In the genomic region with DNA sequence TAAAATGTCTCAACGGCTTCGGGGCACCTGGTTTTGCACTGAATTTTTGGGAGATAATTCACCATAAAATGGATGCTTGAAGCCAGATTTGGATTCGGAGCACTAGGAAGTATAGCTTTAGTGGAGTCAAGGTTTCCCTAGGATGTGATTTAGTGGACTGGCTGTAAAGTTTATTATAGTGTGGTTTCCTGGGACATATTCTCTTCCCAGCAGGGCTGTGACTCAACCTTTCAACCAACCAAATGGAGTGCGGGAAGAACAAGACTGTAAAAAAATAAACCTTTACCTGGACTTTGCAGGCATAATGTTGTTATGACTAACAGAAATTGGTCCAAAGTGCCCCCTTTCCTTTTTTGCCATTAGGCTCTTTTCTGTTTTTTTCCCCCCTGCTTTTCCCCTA, we compare ENCODE assay signal across 16 cellular contexts.
DNase-seq lines count a peak whose midpoint lies in the region; TF ChIP-seq lines count a peak whose summit lies in the region.
"Had no signal": no experiment of that assay in that cellular context is flagged by ENCODE, and none has a peak within 500 bp of the region (broad histone marks: within the 10 kb centered on the region; RNA-seq: fewer than 3 reads in every experiment).

No MANE protein-coding gene starts in this region.

- H3K4me1 ChIP-seq in osteoblast (ENCODE audit: insufficient read depth, low read length): peaks cover 5% of the 10 kb centered on the region
- H3K4me1 ChIP-seq in CD8-positive, alpha-beta memory T cell (ENCODE audit: insufficient read depth, low read length): no peaks in the 10 kb centered on the region
- H3K4me1 ChIP-seq: Peyer's patch had no signal

- peaks cover 0 to 6% of the 10 kb centered on the region in 2 donors for H3K27me3 Mint-ChIP-seq in CD8-positive, alpha-beta memory T cell

- H3K4me3 Mint-ChIP-seq in CD8-positive, alpha-beta memory T cell: no peak overlapping the region
- H3K4me3 Mint-ChIP-seq: CD14-positive monocyte, H9 had no signal

- no peaks in the 10 kb centered on the region for H3K79me2 ChIP-seq in osteoblast (ENCODE audit: insufficient read depth, low read length)

- H3K27me3 ChIP-seq in osteoblast (ENCODE audit: insufficient read depth, low read length): no peaks in the 10 kb centered on the region
- H3K27me3 ChIP-seq in CD8-positive, alpha-beta memory T cell (ENCODE audit: insufficient read depth, low read length, poor library complexity, severe bottlenecking): no peaks in the 10 kb centered on the region
- H3K27me3 ChIP-seq: Peyer's patch had no signal

- DNase-seq in AG09309 (ENCODE audit: low read depth) (peak; percentile 2), HT1080 (ENCODE audit: low read depth) (peak; percentile 53), astrocyte of the spinal cord (ENCODE audit: low read depth, low spot score) (peak; percentile 71), osteoblast (ENCODE audit: insufficient read length, low spot score, missing footprints) (no peak), T-helper 1 cell (no peak), CD1c-positive myeloid dendritic cell (ENCODE audit: extremely low spot score) (no peak)
- no peak for DNase-seq in CD8-positive, alpha-beta memory T cell
- no peak for DNase-seq in NK-92 treated with Interleukin-12 subunit alpha and Interleukin-12 subunit beta, amount 100 ng/mL, for 24 hours (lab: John Stamatoyannopoulos, UW)
- DNase-seq: GF-D8, H9, NCI-H1048, NCI-H146, NCI-H748 treated with DMSO at 0.1 percent for 48 hours, Peyer's patch, SHP77 had no signal

- H2AFZ ChIP-seq in osteoblast (ENCODE audit: low read length): peak overlapping the region; percentile 64

- POLR2A ChIA-PET in CD8-positive, alpha-beta memory T cell (lab: Charles Lee): no interaction called here

- no peak overlapping the region for H3K27ac ChIP-seq in osteoblast (ENCODE audit: low read depth, low read length)
- no peak overlapping the region for H3K27ac ChIP-seq in CD8-positive, alpha-beta memory T cell (ENCODE audit: low read depth, low read length)
- H3K27ac ChIP-seq: Peyer's patch had no signal

- peak overlapping the region; percentile 60 for H3K4me2 ChIP-seq in osteoblast (ENCODE audit: insufficient read depth, low read length)

- no peaks in the 10 kb centered on the region for H3K9me3 ChIP-seq in osteoblast (ENCODE audit: low read depth, low read length)
- no peaks in the 10 kb centered on the region for H3K9me3 ChIP-seq in CD8-positive, alpha-beta memory T cell (ENCODE audit: low read length)
- H3K9me3 ChIP-seq: Peyer's patch had no signal

- H3K36me3 ChIP-seq in osteoblast (ENCODE audit: insufficient read depth, low read length): no peaks in the 10 kb centered on the region
- H3K36me3 ChIP-seq in CD8-positive, alpha-beta memory T cell (ENCODE audit: insufficient read depth, low read length): no peaks in the 10 kb centered on the region
- H3K36me3 ChIP-seq: Peyer's patch had no signal

- TF ChIP-seq CTCF in AG09309 (IDR thresholded peaks at IDR 0.05; ENCODE audit: control insufficient read depth, insufficient read depth, low read depth, low read length, missing control alignments) (no peak), astrocyte of the spinal cord (IDR thresholded peaks at IDR 0.05; ENCODE audit: low read depth, low read length) (no peak), osteoblast (IDR thresholded peaks at IDR 0.05; ENCODE audit: extremely low read depth, low read depth, low read length) (no peak)

- H3K27ac Mint-ChIP-seq in CD8-positive, alpha-beta memory T cell: no peak overlapping the region
- H3K27ac Mint-ChIP-seq: H9 had no signal

- in situ Hi-C loops in astrocyte of the spinal cord (cut with HindIII; ENCODE audit: low sequenced_read_pairs): no loop called here

- CTCF ChIA-PET in CD8-positive, alpha-beta memory T cell (lab: Charles Lee): no interaction called here

- H3K4me3 ChIP-seq in AG09309 (ENCODE audit: control insufficient read depth, low read depth, low read length) (no peak overlapping the region), astrocyte of the spinal cord (ENCODE audit: low read depth, low read length) (no peak overlapping the region), osteoblast (ENCODE audit: insufficient read depth, low read length) (peak overlapping the region; percentile 14)
- H3K4me3 ChIP-seq in CD8-positive, alpha-beta memory T cell (ENCODE audit: low read length): no peak overlapping the region
- H3K4me3 ChIP-seq: Peyer's patch had no signal

- no peaks in the 10 kb centered on the region for H3K4me1 Mint-ChIP-seq in CD8-positive, alpha-beta memory T cell

- no peaks in the 10 kb centered on the region for H4K20me1 ChIP-seq in osteoblast (ENCODE audit: insufficient read depth, low read length)

- no peaks in the 10 kb centered on the region for H3K36me3 Mint-ChIP-seq in CD8-positive, alpha-beta memory T cell
- H3K36me3 Mint-ChIP-seq: CD14-positive monocyte had no signal

- no peaks in the 10 kb centered on the region for H3K9me3 Mint-ChIP-seq in CD8-positive, alpha-beta memory T cell
- H3K9me3 Mint-ChIP-seq: CD14-positive monocyte, H9 had no signal

Comparison
In these comparisons a context has a peak if more than half of its experiments do, and no peak if none do; other contexts are left out.
1. DNase-seq: peak in AG09309 (single experiment), HT1080 (single experiment) and astrocyte of the spinal cord (single experiment); none in osteoblast (single experiment), CD8-positive, alpha-beta memory T cell (0 of 5), T-helper 1 cell (0 of 5), CD1c-positive myeloid dendritic cell (single experiment) and NK-92 treated with Interleukin-12 subunit alpha and Interleukin-12 subunit beta, amount 100 ng/mL, for 24 hours (single experiment).